Comparison of ENCODE assay signal across 13 cellular contexts in genomic region chr15:40252141-40252437, GRCh38. TPM values are rescaled to one million over a fixed set of nuclear protein-coding genes. Genes with fewer than 3 reads are reported as not detected.
DNase-seq lines count a peak whose midpoint lies in the region; ATAC-seq and TF ChIP-seq lines count a peak whose summit lies in the region.
"Had no signal": no experiment of that assay in that cellular context is flagged by ENCODE, and none has a peak within 500 bp of the region (broad histone marks: within the 10 kb centered on the region; RNA-seq: fewer than 3 reads in every experiment).

No MANE protein-coding gene starts in this region.

- H3K9me3 Mint-ChIP-seq in MCF 10A (ENCODE audit: unreplicated experiment) = no peaks in the 10 kb centered on the region
- H3K9me3 Mint-ChIP-seq: activated T-helper 17 cell treated with anti-CD3 and anti-CD28 coated beads, Interleukin-2, amount 50 U/mL, for 72 hours had no signal

- peak overlapping the region; percentile 52 for H3K9ac ChIP-seq in mucosa of stomach (ENCODE audit: low read length)

- ATAC-seq in HG03196 (IDR thresholded peaks at IDR 0.05; ENCODE audit: unreplicated experiment) = no peak

- CTCF ChIA-PET in MCF 10A (lab: Yijun Ruan, JAX) = no interaction called here

- TF ChIP-seq CTCF in breast epithelium (IDR thresholded peaks at IDR 0.05) (no peak), MCF 10A (IDR thresholded peaks at IDR 0.05; ENCODE audit: unreplicated experiment) (no peak), esophagus muscularis mucosa (IDR thresholded peaks at IDR 0.05) (no peak), vagina (IDR thresholded peaks at IDR 0.05) (no peak)

- H3K4me3 ChIP-seq in breast epithelium (peak overlapping the region; percentile 46 to 66 (median 61)), esophagus muscularis mucosa (peak overlapping the region; percentile 62 to 73 (median 62)), mucosa of stomach (ENCODE audit: low read length) (no peak overlapping the region), vagina (peak overlapping the region; percentile 49 to 57)

- intact Hi-C loops in breast epithelium (cut with DNase I; ENCODE audit: low total_unique reads) (no loop called here), MCF 10A (cut with micrococcal nuclease) (no loop called here), esophagus muscularis mucosa (cut with DNase I) (no loop called here), vagina (cut with DNase I) (no loop called here)

- H3K27me3 Mint-ChIP-seq in MCF 10A (ENCODE audit: insufficient read depth, unreplicated experiment) = no peaks in the 10 kb centered on the region

- no peaks in the 10 kb centered on the region for H3K27me3 ChIP-seq in breast epithelium
- peaks cover 0 to 20% (median 4%) of the 10 kb centered on the region in 4 donors for H3K27me3 ChIP-seq in esophagus muscularis mucosa
- peaks cover 22% of the 10 kb centered on the region for H3K27me3 ChIP-seq in mucosa of stomach (ENCODE audit: control insufficient read depth, insufficient read depth, low read length)
- no peaks in the 10 kb centered on the region for H3K27me3 ChIP-seq in vagina
- H3K27me3 ChIP-seq: uterus had no signal

- POLR2A ChIA-PET in MCF 10A (lab: Yijun Ruan, JAX) = no interaction called here

- DNase-seq in breast epithelium (ENCODE audit: low spot score in 2 of 2) (no peak), MCF 10A (ENCODE audit: unreplicated experiment) (no peak), esophagus muscularis mucosa (ENCODE audit: extremely low spot score) (no peak), vagina (ENCODE audit: extremely low spot score in 2 of 2) (no peak)
- DNase-seq in stimulated activated CD4-positive, alpha-beta T cell treated with anti-CD3 and anti-CD28 coated beads, Interleukin-2, amount 100 ng/mL, for 48 hours = no peak
- DNase-seq in activated CD4-positive, alpha-beta T cell treated with anti-CD3 and anti-CD28 coated beads, Interleukin-2, amount 50 U/mL, for 48 hours = no peak
- DNase-seq: effector CD8-positive, alpha-beta T cell; MV-4-11; uterus had no signal

- 59% methylated on average over 10 of the region's 27 CpGs for WGBS in esophagus muscularis mucosa

- H3K4me1 Mint-ChIP-seq in MCF 10A (ENCODE audit: insufficient read depth, unreplicated experiment) = peaks cover 12% of the 10 kb centered on the region

- BruUV-seq in MCF 10A (replicated peaks; lab: Mats Ljungman, UMichigan) = no TSS peak

- H3K36me3 ChIP-seq in breast epithelium (no peaks in the 10 kb centered on the region), esophagus muscularis mucosa (no peaks in the 10 kb centered on the region), mucosa of stomach (ENCODE audit: control insufficient read depth, insufficient read depth, low read length) (no peaks in the 10 kb centered on the region), vagina (no peaks in the 10 kb centered on the region)
- H3K36me3 ChIP-seq: uterus had no signal

- no peaks in the 10 kb centered on the region for H3K9me3 ChIP-seq in breast epithelium
- H3K9me3 ChIP-seq in esophagus muscularis mucosa = no peaks in the 10 kb centered on the region
- H3K9me3 ChIP-seq in mucosa of stomach (ENCODE audit: control insufficient read depth, low read length) = no peaks in the 10 kb centered on the region
- no peaks in the 10 kb centered on the region for H3K9me3 ChIP-seq in vagina
- H3K9me3 ChIP-seq: uterus had no signal

- H3K27ac ChIP-seq in breast epithelium (peak overlapping the region; percentile 13 to 40), esophagus muscularis mucosa (replicated peaks in 1 of 4) (no peak overlapping the region), vagina (peak overlapping the region; percentile 61)
- H3K27ac ChIP-seq: uterus had no signal

- peaks cover 25% of the 10 kb centered on the region for H3K36me3 Mint-ChIP-seq in MCF 10A (ENCODE audit: insufficient read depth, unreplicated experiment)

- H3K27ac Mint-ChIP-seq in MCF 10A (ENCODE audit: low read depth, unreplicated experiment) = no peak overlapping the region
- H3K27ac Mint-ChIP-seq: activated T-helper 17 cell treated with anti-CD3 and anti-CD28 coated beads, Interleukin-2, amount 50 U/mL, for 72 hours had no signal

- TF ChIP-seq POLR2A in breast epithelium (IDR thresholded peaks at IDR 0.05) (no peak), esophagus muscularis mucosa (IDR thresholded peaks at IDR 0.05; ENCODE audit: low read depth) (no peak), vagina (IDR thresholded peaks at IDR 0.05) (no peak)

- TF ChIP-seq EP300 in esophagus muscularis mucosa (IDR thresholded peaks at IDR 0.05) = no peak

- no peak overlapping the region for H3K4me3 Mint-ChIP-seq in MCF 10A (ENCODE audit: unreplicated experiment)

- H3K4me1 ChIP-seq in breast epithelium = peaks cover 6 to 16% of the 10 kb centered on the region in 2 donors
- H3K4me1 ChIP-seq in esophagus muscularis mucosa = peaks cover 17 to 20% (median 19%) of the 10 kb centered on the region in 4 donors
- peaks cover 13% of the 10 kb centered on the region for H3K4me1 ChIP-seq in mucosa of stomach (ENCODE audit: control insufficient read depth, insufficient read depth, low read length)
- H3K4me1 ChIP-seq in vagina = peaks cover 50% of the 10 kb centered on the region

RNA-seq across cellular contexts. Expression of gene PAK6, which starts 13.2 kb away (rescaled TPM):
- total RNA-seq in breast epithelium (10 to 100 TPM in 1 of 3 donors, 1 to 10 TPM in 1, under 1 TPM in 1; 0.80 to 11.0 (median 9.5) TPM), MCF 10A (2022) (9.3 and 9.5 TPM in 2 replicates), esophagus muscularis mucosa (under 1 TPM in 3 of 4 donors, not detected in 1; 0.33 to 0.52 (median 0.45) TPM), vagina (19.9 TPM)

RNA-seq across cellular contexts. Expression of gene ANKRD63, which starts 30.8 kb away (rescaled TPM):
- total RNA-seq in breast epithelium (not detected), MCF 10A (2022) (not detected in 2 replicates), esophagus muscularis mucosa (not detected), vagina (not detected)
- total RNA-seq: activated T-helper 17 cell treated with anti-CD3 and anti-CD28 coated beads, Interleukin-2, amount 50 U/mL, for 72 hours; lower leg skin had no signal

RNA-seq across cellular contexts. Expression of gene PLCB2, which starts 55.6 kb away (rescaled TPM):
- total RNA-seq in breast epithelium (10 to 100 TPM in 2 of 3 donors, 1 to 10 TPM in 1; 4.3 to 17.9 (median 13.6) TPM), MCF 10A (2022) (0.15 and 0.84 TPM in 2 replicates), esophagus muscularis mucosa (10 to 100 TPM in 1 of 4 donors, 1 to 10 TPM in 3; 5.8 to 13.3 (median 9.7) TPM), vagina (14.0 TPM)

Comparison
In these comparisons a context has a peak if more than half of its experiments do, and no peak if none do; other contexts are left out.
1. H3K27ac ChIP-seq: peak in breast epithelium (2 of 2) and vagina (single experiment); none in esophagus muscularis mucosa (0 of 4).